8 cellular contexts compared by ENCODE assay signal in genomic region chr20:62407221-62407992, GRCh38. TPM values are rescaled to one million over a fixed set of nuclear protein-coding genes. Genes with fewer than 3 reads are reported as not detected.
DNase-seq lines count a peak whose midpoint lies in the region; ATAC-seq and TF ChIP-seq lines count a peak whose summit lies in the region.

Gene CABLES2 (minus strand): TSS chr20:62407285. CDS start chr20:62407276, 9 bp downstream.

- no peak within 1 kb of the TSS for H4K5ac ChIP-seq in H9 (ENCODE audit: insufficient read length, low read depth, low read length)

- WGBS in H9 (ENCODE audit: extremely low coverage, insufficient read length, low lambda C conversion rate), result no CpG with 5 or more reads among the region's 73 CpGs

- H4K91ac ChIP-seq in H9 (ENCODE audit: insufficient read length, low read depth, low read length), result no peak within 1 kb of the TSS

- no peak within 1 kb of the TSS for H2BK15ac ChIP-seq in H9 (ENCODE audit: low read depth, low read length)

- H3T11ph ChIP-seq in H9 (ENCODE audit: low read length), result no peak within 1 kb of the TSS

- H3K79me2 ChIP-seq in H9 (ENCODE audit: insufficient read depth, low read length), result no peaks in the 10 kb centered on the region

- H4K8ac ChIP-seq in H9 (replicated peaks; ENCODE audit: insufficient read length, low read depth, low read length), result no peak within 1 kb of the TSS

- H3K4me2 ChIP-seq in H9 (ENCODE audit: insufficient read depth, insufficient read length, low read length), result peak within 1 kb of the TSS; percentile 41

- H3K4me3 ChIP-seq in fibroblast of villous mesenchyme (ENCODE audit: low read depth, low read length), result peak within 1 kb of the TSS; percentile 66

- H3K9ac ChIP-seq in H9 (ENCODE audit: extremely low read depth, insufficient read length, low read length), result peak within 1 kb of the TSS; percentile 16

- no peak within 1 kb of the TSS for H2BK20ac ChIP-seq in H9 (ENCODE audit: low read depth, low read length, poor library complexity, severe bottlenecking)

- peak; percentile 93 for ATAC-seq in stimulated activated naive CD8-positive, alpha-beta T cell treated with anti-CD3 and anti-CD28 coated beads, Interleukin-15, amount 100 ng/mL, for 72 hours

- H3K4me1 ChIP-seq in H9 (ENCODE audit: insufficient read depth, low read length), result no peaks in the 10 kb centered on the region

- H2BK12ac ChIP-seq in H9 (ENCODE audit: insufficient read length, low read depth, low read length), result no peak within 1 kb of the TSS

- H3K9me3 Mint-ChIP-seq in H9, result no peaks in the 10 kb centered on the region
- no peaks in the 10 kb centered on the region for H3K9me3 Mint-ChIP-seq in neural crest cell
- no peaks in the 10 kb centered on the region for H3K9me3 Mint-ChIP-seq in stimulated activated naive CD8-positive, alpha-beta T cell treated with anti-CD3 and anti-CD28 coated beads, Interleukin-15, amount 100 ng/mL, for 72 hours

- H3K27ac ChIP-seq in H9 (ENCODE audit: insufficient read length, low read depth, low read length), result no peak within 1 kb of the TSS

- H3K23me2 ChIP-seq in H9 (ENCODE audit: insufficient read length, low read depth, low read length, poor library complexity, severe bottlenecking), result no peaks in the 10 kb centered on the region

- H3K27me3 ChIP-seq in H9 (ENCODE audit: insufficient read depth, low read length), result no peaks in the 10 kb centered on the region

- no peaks in the 10 kb centered on the region for H3K79me1 ChIP-seq in H9 (ENCODE audit: insufficient read depth, low read depth, low read length, poor library complexity, severe bottlenecking)

- H3K4ac ChIP-seq in H9 (ENCODE audit: low read depth, low read length), result no peak within 1 kb of the TSS

- no peak within 1 kb of the TSS for H2BK120ac ChIP-seq in H9 (ENCODE audit: low read depth, low read length, poor library complexity, severe bottlenecking)

- H3K27ac Mint-ChIP-seq in H9, result no peak within 1 kb of the TSS
- no peak within 1 kb of the TSS for H3K27ac Mint-ChIP-seq in neural crest cell (ENCODE audit: unreplicated experiment)
- H3K27ac Mint-ChIP-seq in stimulated activated naive CD8-positive, alpha-beta T cell treated with anti-CD3 and anti-CD28 coated beads, Interleukin-15, amount 100 ng/mL, for 72 hours, result peak within 1 kb of the TSS; percentile 86 to 95

- H4K20me1 ChIP-seq in H9 (ENCODE audit: control insufficient read depth, insufficient read depth, insufficient read length), result no peaks in the 10 kb centered on the region

- DNase-seq in GDM1 (lab: John Stamatoyannopoulos, UW), result peak; percentile 88
- peak; percentile 91 for DNase-seq in H9
- DNase-seq in M059J (ENCODE audit: low read depth), result peak; percentile 95
- DNase-seq in SHP77 treated with DMSO at 0.1 percent for 48 hours (lab: John Stamatoyannopoulos, UW), result peak; percentile 89
- peak; percentile 97 for DNase-seq in activated effector memory CD4-positive, alpha-beta T cell treated with anti-CD3 and anti-CD28 coated beads, Interleukin-2, amount 50 U/mL, for 16 hours
- DNase-seq in fibroblast of villous mesenchyme (ENCODE audit: low read depth), result peak; percentile 94
- peak; percentile 85 for DNase-seq in neural crest cell (ENCODE audit: low read depth, low spot score)
- DNase-seq in stimulated activated naive CD8-positive, alpha-beta T cell treated with anti-CD3 and anti-CD28 coated beads, Interleukin-15, amount 100 ng/mL, for 72 hours, result peak; percentile 92 to 95

- H2AFZ ChIP-seq in H9 (ENCODE audit: low read length), result no peak within 1 kb of the TSS

- no peak within 1 kb of the TSS for H2BK5ac ChIP-seq in H9 (ENCODE audit: insufficient read length, low read length)

- no peak within 1 kb of the TSS for H3K18ac ChIP-seq in H9 (ENCODE audit: insufficient read length, low read depth, low read length)

- H3K56ac ChIP-seq in H9 (ENCODE audit: insufficient read length, low read depth, low read length), result no peak within 1 kb of the TSS

- TF ChIP-seq CTCF in H9 (conservative IDR thresholded peaks at IDR 0.05) (no peak), fibroblast of villous mesenchyme (IDR thresholded peaks at IDR 0.05; ENCODE audit: insufficient read depth, low read depth, low read length) (no peak), neural crest cell (conservative IDR thresholded peaks at IDR 0.05) (no peak)

- peaks cover 9 to 15% of the 10 kb centered on the region in 2 experiments for H3K4me1 Mint-ChIP-seq in H9
- H3K4me1 Mint-ChIP-seq in neural crest cell, result peaks cover 11% of the 10 kb centered on the region
- H3K4me1 Mint-ChIP-seq in stimulated activated naive CD8-positive, alpha-beta T cell treated with anti-CD3 and anti-CD28 coated beads, Interleukin-15, amount 100 ng/mL, for 72 hours, result peaks cover 43% of the 10 kb centered on the region

- H3K4me3 Mint-ChIP-seq in H9 (peak within 1 kb of the TSS; percentile 68 to 81), neural crest cell (peak within 1 kb of the TSS; percentile 88)
- peak within 1 kb of the TSS; percentile 84 to 85 for H3K4me3 Mint-ChIP-seq in stimulated activated naive CD8-positive, alpha-beta T cell treated with anti-CD3 and anti-CD28 coated beads, Interleukin-15, amount 100 ng/mL, for 72 hours

- H3K14ac ChIP-seq in H9 (ENCODE audit: insufficient read depth, low read length), result no peak within 1 kb of the TSS; the same call in 1 of the 2 replicates

- H3K9me3 ChIP-seq in H9 (ENCODE audit: control insufficient read depth, low read depth, low read length), result no peaks in the 10 kb centered on the region

- H2AK5ac ChIP-seq in H9 (ENCODE audit: insufficient read length, low read length), result no peak within 1 kb of the TSS

- H3K36me3 Mint-ChIP-seq in H9 (ENCODE audit: insufficient read depth in 1 of 3, low read depth in 3 of 3) (no peaks in the 10 kb centered on the region; a peak in 1 of 7 replicates), neural crest cell (ENCODE audit: low read depth) (no peaks in the 10 kb centered on the region)

- H3K23ac ChIP-seq in H9 (ENCODE audit: insufficient read length, low read depth, low read length), result no peak within 1 kb of the TSS

- H3K27me3 Mint-ChIP-seq in H9 (ENCODE audit: low read depth) (peaks cover 16% of the 10 kb centered on the region), neural crest cell (ENCODE audit: low read depth) (peaks cover 5% of the 10 kb centered on the region)
- H3K27me3 Mint-ChIP-seq in stimulated activated naive CD8-positive, alpha-beta T cell treated with anti-CD3 and anti-CD28 coated beads, Interleukin-15, amount 100 ng/mL, for 72 hours, result peaks cover 17% of the 10 kb centered on the region

RNA-seq across cellular contexts. Expression of gene CABLES2, which starts in this region (rescaled TPM):
- 10.8 and 11.0 TPM in 2 replicates for total RNA-seq in H9 (2021)
- total RNA-seq in M059J (2014; rRNA removed; shearing (Covaris generic)), result 10.0 and 19.9 TPM in 2 replicates
- total RNA-seq in fibroblast of villous mesenchyme, result 1.7 and 1.9 TPM in 2 replicates
- 25.2 and 26.6 TPM in 2 replicates for total RNA-seq in neural crest cell

Comparison
In these comparisons a context has a peak if more than half of its experiments do, and no peak if none do; other contexts are left out.
1. H3K27ac Mint-ChIP-seq: peak in stimulated activated naive CD8-positive, alpha-beta T cell treated with anti-CD3 and anti-CD28 coated beads, Interleukin-15, amount 100 ng/mL, for 72 hours (2 of 2); none in H9 (0 of 3) and neural crest cell (single experiment).
2. Peak in every context shown above with its lines, with median percentiles within 50 percentile points of each other: DNase-seq and H3K4me3 Mint-ChIP-seq.